10 cellular contexts compared by ENCODE assay signal in genomic region chr2:109335586-109336266, GRCh38.
DNase-seq lines count a peak whose midpoint lies in the region; ATAC-seq, FAIRE-seq and TF ChIP-seq lines count a peak whose summit lies in the region.
"Had no signal": no experiment of that assay in that cellular context is flagged by ENCODE, and none has a peak within 500 bp of the region (broad histone marks: within the 10 kb centered on the region; RNA-seq: fewer than 3 reads in every experiment).

No MANE protein-coding gene starts in this region.

- peaks cover 8 to 16% of the 10 kb centered on the region in 2 donors for H3K27me3 Mint-ChIP-seq in CD8-positive, alpha-beta memory T cell
- H3K27me3 Mint-ChIP-seq in natural killer cell treated with Interleukin-12 subunit alpha and Interleukin-12 subunit beta and Interleukin-15 and Interleukin-18, amount 100 ng/mL, for 72 hours: peaks cover 10 to 17% of the 10 kb centered on the region in 2 donors

- no peaks in the 10 kb centered on the region for H3K9me3 Mint-ChIP-seq in CD8-positive, alpha-beta memory T cell
- H3K9me3 Mint-ChIP-seq in natural killer cell treated with Interleukin-12 subunit alpha and Interleukin-12 subunit beta and Interleukin-15 and Interleukin-18, amount 100 ng/mL, for 72 hours: no peaks in the 10 kb centered on the region

- H3K36me3 ChIP-seq in CD8-positive, alpha-beta memory T cell (ENCODE audit: insufficient read depth, low read length): no peaks in the 10 kb centered on the region

- no peak for FAIRE-seq in GM19239 (lab: Jason Lieb, UNC)

- H3K36me3 Mint-ChIP-seq in CD8-positive, alpha-beta memory T cell: peaks cover 0 to 5% (median 0%) of the 10 kb centered on the region in 3 donors
- H3K36me3 Mint-ChIP-seq in natural killer cell treated with Interleukin-12 subunit alpha and Interleukin-12 subunit beta and Interleukin-15 and Interleukin-18, amount 100 ng/mL, for 72 hours: no peaks in the 10 kb centered on the region

- no peaks in the 10 kb centered on the region for H3K9me3 ChIP-seq in CD8-positive, alpha-beta memory T cell (ENCODE audit: low read length)

- H3K4me1 ChIP-seq in CD8-positive, alpha-beta memory T cell (ENCODE audit: insufficient read depth, low read length): peaks cover 26% of the 10 kb centered on the region

- no peak overlapping the region for H3K27ac ChIP-seq in CD8-positive, alpha-beta memory T cell (ENCODE audit: low read depth, low read length)

- peaks cover 20 to 34% (median 31%) of the 10 kb centered on the region in 3 donors for H3K4me1 Mint-ChIP-seq in CD8-positive, alpha-beta memory T cell
- H3K4me1 Mint-ChIP-seq in natural killer cell treated with Interleukin-12 subunit alpha and Interleukin-12 subunit beta and Interleukin-15 and Interleukin-18, amount 100 ng/mL, for 72 hours (ENCODE audit: low read depth in 2 of 2): peaks cover 15 to 22% of the 10 kb centered on the region in 2 donors

- ATAC-seq in natural killer cell treated with Interleukin-12 subunit alpha and Interleukin-12 subunit beta and Interleukin-15 and Interleukin-18, amount 100 ng/mL, for 72 hours: peak; percentile 64 to 68
- no peak for ATAC-seq in HG02642 (IDR thresholded peaks at IDR 0.05; ENCODE audit: poor library complexity, unreplicated experiment)

- peak overlapping the region in 2 of 8 donors; percentile 20 to 63 for H3K27ac Mint-ChIP-seq in CD8-positive, alpha-beta memory T cell
- peak overlapping the region; percentile 32 to 62 for H3K27ac Mint-ChIP-seq in natural killer cell treated with Interleukin-12 subunit alpha and Interleukin-12 subunit beta and Interleukin-15 and Interleukin-18, amount 100 ng/mL, for 72 hours

- no peak overlapping the region for H3K4me3 ChIP-seq in CD8-positive, alpha-beta memory T cell (ENCODE audit: low read length)
- H3K4me3 ChIP-seq in astrocyte of the spinal cord (ENCODE audit: low read depth, low read length): no peak overlapping the region

- in situ Hi-C loops in astrocyte of the spinal cord (cut with HindIII; ENCODE audit: low sequenced_read_pairs): no loop called here

- POLR2A ChIA-PET in CD8-positive, alpha-beta memory T cell (lab: Charles Lee): no interaction called here

- no peaks in the 10 kb centered on the region for H3K27me3 ChIP-seq in CD8-positive, alpha-beta memory T cell (ENCODE audit: insufficient read depth, low read length, poor library complexity, severe bottlenecking)

- no peak for TF ChIP-seq CTCF in astrocyte of the spinal cord (IDR thresholded peaks at IDR 0.05; ENCODE audit: low read depth, low read length)

- H3K4me3 Mint-ChIP-seq in CD8-positive, alpha-beta memory T cell: peak overlapping the region in 6 of 7 donors; percentile 10 to 59 (median 46)
- H3K4me3 Mint-ChIP-seq in natural killer cell treated with Interleukin-12 subunit alpha and Interleukin-12 subunit beta and Interleukin-15 and Interleukin-18, amount 100 ng/mL, for 72 hours: peak overlapping the region; percentile 77

- CTCF ChIA-PET in CD8-positive, alpha-beta memory T cell (lab: Charles Lee): no interaction called here

- no peak for DNase-seq in CD8-positive, alpha-beta memory T cell
- DNase-seq in NCI-H226 (peak; percentile 53), astrocyte of the spinal cord (ENCODE audit: low read depth, low spot score) (peak; percentile 87), GM19239 (ENCODE audit: insufficient read length, low spot score) (no peak), putamen (ENCODE audit: low spot score) (no peak), NAMALWA (ENCODE audit: low spot score) (no peak)
- peak; percentile 60 for DNase-seq in natural killer cell treated with Interleukin-12 subunit alpha and Interleukin-12 subunit beta and Interleukin-15 and Interleukin-18, amount 100 ng/mL, for 72 hours (ENCODE audit: low spot score)
- DNase-seq: GOT3, KG1 had no signal

Comparison
In these comparisons a context has a peak if more than half of its experiments do, and no peak if none do; other contexts are left out.
1. DNase-seq: peak in NCI-H226 (single experiment), astrocyte of the spinal cord (single experiment) and natural killer cell treated with Interleukin-12 subunit alpha and Interleukin-12 subunit beta and Interleukin-15 and Interleukin-18, amount 100 ng/mL, for 72 hours (single experiment); none in CD8-positive, alpha-beta memory T cell (0 of 5), GM19239 (single experiment), putamen (single experiment) and NAMALWA (single experiment).